2 cellular contexts compared by ENCODE assay signal in the genomic region with DNA sequence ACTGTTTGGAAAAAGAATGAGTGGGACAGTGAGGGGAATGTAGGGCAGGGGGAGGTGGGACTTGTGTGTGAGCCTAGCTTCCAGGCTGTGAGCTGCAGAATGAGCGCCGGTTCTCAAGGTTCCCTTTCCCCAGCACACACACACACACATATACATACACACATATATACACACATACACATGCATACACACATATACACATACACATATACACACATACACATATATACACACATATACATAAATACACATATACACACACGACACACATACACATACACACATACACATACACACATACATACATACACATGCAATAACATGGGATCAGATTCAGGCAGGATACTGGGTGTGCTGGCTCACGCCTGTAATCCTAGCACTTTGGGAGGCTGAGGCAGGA.
TF ChIP-seq lines count a peak whose summit lies in the region.

No MANE protein-coding gene starts in this region.

TF ChIP-seq in HEK293, 187 proteins besides CTCF, POLR2A, EP300 and RAD21 (continued from another document):
- no peak for TF ChIP-seq ZNF280C (tag by site-specific recombination; IDR thresholded peaks at IDR 0.05)
TF ChIP-seq in HEK293: peak in this region for 1.

TF ChIP-seq in K562, 482 proteins besides CTCF, POLR2A, EP300 and RAD21 (continued from another document):
- TF ChIP-seq THRB (CRISPR knock-in tag; conservative IDR thresholded peaks at IDR 0.05): 0 out of 2 replicates have a peak, but pooled peaks have one; percentile 50
- TF ChIP-seq CBFA2T2 (conservative IDR thresholded peaks at IDR 0.05): no peak
- peak; percentile 80 for TF ChIP-seq ARHGAP35 (IDR thresholded peaks at IDR 0.05; ENCODE audit: partially characterized antibody)
- TF ChIP-seq ARID2 (IDR thresholded peaks at IDR 0.05): 0 out of 2 replicates have a peak, but pooled peaks have one; percentile 38
- TF ChIP-seq ELF4 (CRISPR knock-in tag; IDR thresholded peaks at IDR 0.05): peak; percentile 72; the same call in 1 of the 2 replicates
- peak; percentile 38 for TF ChIP-seq PHF20 (IDR thresholded peaks at IDR 0.05; ENCODE audit: partially characterized antibody)
- peak; percentile 82; the same call in 1 of the 2 replicates for TF ChIP-seq LARP7 (IDR thresholded peaks at IDR 0.05)
